12 cellular contexts compared by ENCODE assay signal in genomic region chr2:27261241-27261925, GRCh38. TPM values are rescaled to one million over a fixed set of nuclear protein-coding genes. Genes with fewer than 3 reads are reported as not detected.
DNase-seq lines count a peak whose midpoint lies in the region; ATAC-seq and TF ChIP-seq lines count a peak whose summit lies in the region.
"Had no signal": no experiment of that assay in that cellular context is flagged by ENCODE, and none has a peak within 500 bp of the region (broad histone marks: within the 10 kb centered on the region; RNA-seq: fewer than 3 reads in every experiment).

No MANE protein-coding gene starts in this region.

- 56% methylated on average over 11 of the region's 11 CpGs for WGBS in mammary epithelial cell (ENCODE audit: low coverage, missing lambda C conversion rate)
- WGBS in gastroesophageal sphincter (ENCODE audit: low coverage in 1 of 2), 2 donors: 53 to 88% methylated on average over 2 to 5 of the region's 11 CpGs
- no CpG with 5 or more reads among the region's 11 CpGs for WGBS in trophoblast cell (ENCODE audit: extremely low coverage, insufficient coverage, insufficient read length)

- H3K14ac ChIP-seq in trophoblast cell (ENCODE audit: low read length): no peak overlapping the region

- H3K9me3 Mint-ChIP-seq in MCF 10A (ENCODE audit: unreplicated experiment): no peaks in the 10 kb centered on the region
- H3K9me3 Mint-ChIP-seq in activated CD8-positive, alpha-beta T cell treated with anti-CD3 and anti-CD28 coated beads for 36 hours: no peaks in the 10 kb centered on the region
- H3K9me3 Mint-ChIP-seq in stimulated activated naive CD8-positive, alpha-beta T cell treated with anti-CD3 and anti-CD28 coated beads, Interleukin-15, amount 100 ng/mL, for 72 hours: no peaks in the 10 kb centered on the region

- H2AK5ac ChIP-seq in trophoblast cell (ENCODE audit: low read length): no peak overlapping the region

- no peak for TF ChIP-seq CTCF in MCF 10A (IDR thresholded peaks at IDR 0.05; ENCODE audit: unreplicated experiment)
- TF ChIP-seq CTCF in mammary epithelial cell (conservative IDR thresholded peaks at IDR 0.05 in 1 of 2, IDR thresholded peaks at IDR 0.05 in 1 of 2; ENCODE audit: extremely low read depth in 1 of 2, insufficient read depth in 1 of 2, low read depth in 1 of 2, low read length in 2 of 2): no peak
- TF ChIP-seq CTCF in activated CD8-positive, alpha-beta T cell treated with anti-CD3 and anti-CD28 coated beads for 36 hours (IDR thresholded peaks at IDR 0.05): no peak
- TF ChIP-seq CTCF in gastroesophageal sphincter (IDR thresholded peaks at IDR 0.05): no peak

- no peak overlapping the region for H4K91ac ChIP-seq in trophoblast cell (ENCODE audit: low read depth, low read length)

- H3K23ac ChIP-seq in trophoblast cell (ENCODE audit: low read length): no peak overlapping the region

- intact Hi-C loops in MCF 10A (cut with micrococcal nuclease) (no loop called here), mammary epithelial cell (cut with micrococcal nuclease) (loop anchor here (5.0 kb wide), 1 partner anchor 36 kb away; no protein-coding TSS in a partner anchor)
- intact Hi-C loops in activated CD8-positive, alpha-beta T cell treated with anti-CD3 and anti-CD28 coated beads for 36 hours (cut with micrococcal nuclease): no loop called here

- no peaks in the 10 kb centered on the region for H3K79me1 ChIP-seq in trophoblast cell (ENCODE audit: low read length)

- no TSS peak for BruUV-seq in MCF 10A (replicated peaks; lab: Mats Ljungman, UMichigan)
- BruUV-seq in mammary epithelial cell (replicated peaks; lab: Mats Ljungman, UMichigan): no TSS peak

- H4K12ac ChIP-seq in trophoblast cell (ENCODE audit: low read depth, low read length): no peak overlapping the region

- H3K36me3 Mint-ChIP-seq in MCF 10A (ENCODE audit: insufficient read depth, unreplicated experiment): no peaks in the 10 kb centered on the region
- no peaks in the 10 kb centered on the region for H3K36me3 Mint-ChIP-seq in activated CD8-positive, alpha-beta T cell treated with anti-CD3 and anti-CD28 coated beads for 36 hours (ENCODE audit: low read depth)

- ATAC-seq in activated CD8-positive, alpha-beta T cell treated with anti-CD3 and anti-CD28 coated beads for 36 hours: no peak
- ATAC-seq in stimulated activated naive CD8-positive, alpha-beta T cell treated with anti-CD3 and anti-CD28 coated beads, Interleukin-15, amount 100 ng/mL, for 72 hours: no peak
- no peak for ATAC-seq in gastroesophageal sphincter

- peak overlapping the region; percentile 14 for H3K4me3 Mint-ChIP-seq in MCF 10A (ENCODE audit: unreplicated experiment)
- peak overlapping the region; percentile 39 for H3K4me3 Mint-ChIP-seq in activated CD8-positive, alpha-beta T cell treated with anti-CD3 and anti-CD28 coated beads for 36 hours
- peak overlapping the region; percentile 66 to 78 for H3K4me3 Mint-ChIP-seq in stimulated activated naive CD8-positive, alpha-beta T cell treated with anti-CD3 and anti-CD28 coated beads, Interleukin-15, amount 100 ng/mL, for 72 hours

- H3K4me2 ChIP-seq in mammary epithelial cell (ENCODE audit: insufficient read depth, low read depth, low read length) (no peak overlapping the region), trophoblast cell (ENCODE audit: low read length) (no peak overlapping the region)

- POLR2A ChIA-PET in MCF 10A (lab: Yijun Ruan, JAX): no interaction called here
- POLR2A ChIA-PET in activated CD8-positive, alpha-beta T cell treated with anti-CD3 and anti-CD28 coated beads for 36 hours (lab: Charles Lee): no interaction called here

- H3K79me2 ChIP-seq in mammary epithelial cell (ENCODE audit: insufficient read depth, low read length) (no peaks in the 10 kb centered on the region), trophoblast cell (ENCODE audit: control insufficient read depth, insufficient read depth, low read length, poor library complexity) (no peaks in the 10 kb centered on the region)

- H2BK5ac ChIP-seq in trophoblast cell (ENCODE audit: low read depth, low read length, poor library complexity): no peak overlapping the region

- DNase-seq in MCF 10A (ENCODE audit: unreplicated experiment): no peak
- no peak for DNase-seq in mammary epithelial cell
- no peak for DNase-seq in activated CD8-positive, alpha-beta T cell treated with anti-CD3 and anti-CD28 coated beads for 36 hours
- no peak for DNase-seq in stimulated activated naive CD8-positive, alpha-beta T cell treated with anti-CD3 and anti-CD28 coated beads, Interleukin-15, amount 100 ng/mL, for 72 hours
- no peak for DNase-seq in trophoblast cell
- no peak for DNase-seq in SK-N-DZ (ENCODE audit: low spot score)
- DNase-seq: activated CD8-positive, alpha-beta memory T cell treated with anti-CD3 and anti-CD28 coated beads, Interleukin-2, amount 50 U/mL, for 48 hours; mucosa of descending colon; NCI-H187 had no signal

- CTCF ChIA-PET in MCF 10A (lab: Yijun Ruan, JAX) (interaction anchor here (0.7 kb wide), 1 partner anchor 423 kb away, joined by 3 read pairs; no protein-coding TSS in a partner anchor), mammary epithelial cell (lab: Charles Lee; ENCODE audit: low non-redundant PET) (no interaction called here)
- CTCF ChIA-PET in activated CD8-positive, alpha-beta T cell treated with anti-CD3 and anti-CD28 coated beads for 36 hours (lab: Charles Lee): interaction anchor here (1.0 kb wide), 1 partner anchor 18 kb away, joined by 3 read pairs; no protein-coding TSS in a partner anchor

- peaks cover 48% of the 10 kb centered on the region for H3K27me3 ChIP-seq in mammary epithelial cell (ENCODE audit: insufficient read depth, low read length)
- peaks cover 100% of the 10 kb centered on the region for H3K27me3 ChIP-seq in gastroesophageal sphincter
- H3K27me3 ChIP-seq in trophoblast cell (ENCODE audit: insufficient read depth, low read length): peaks cover 63% of the 10 kb centered on the region

- H3K36me3 ChIP-seq in mammary epithelial cell (ENCODE audit: insufficient read depth, low read length): no peaks in the 10 kb centered on the region
- no peaks in the 10 kb centered on the region for H3K36me3 ChIP-seq in gastroesophageal sphincter
- H3K36me3 ChIP-seq in trophoblast cell (ENCODE audit: control insufficient read depth in 1 of 2, insufficient read depth in 2 of 2, low read length in 2 of 2): no peaks in the 10 kb centered on the region

- in situ Hi-C loops in mammary epithelial cell (cut with MboI; ENCODE audit: low sequenced_read_pairs in 2 of 2): no loop called here

- no peak overlapping the region for H2BK120ac ChIP-seq in trophoblast cell (ENCODE audit: insufficient read depth, low read length, poor library complexity)

- no peak overlapping the region for H4K8ac ChIP-seq in trophoblast cell (ENCODE audit: low read depth, low read length)

- no peak overlapping the region for H3K18ac ChIP-seq in trophoblast cell (ENCODE audit: low read length)

- dilution Hi-C loops in mammary epithelial cell (cut with HindIII; ENCODE audit: low sequenced_read_pairs): no loop called here

- no peak overlapping the region for H2AFZ ChIP-seq in mammary epithelial cell (ENCODE audit: low read depth, low read length)
- H2AFZ ChIP-seq in trophoblast cell (ENCODE audit: insufficient read depth, low read length, poor library complexity): no peak overlapping the region

- TF ChIP-seq POLR2A in gastroesophageal sphincter (IDR thresholded peaks at IDR 0.05): no peak

- H3K9ac ChIP-seq in mammary epithelial cell (ENCODE audit: insufficient read depth, low read length): no peak overlapping the region
- H3K9ac ChIP-seq in trophoblast cell (ENCODE audit: low read length): no peak overlapping the region

- no peaks in the 10 kb centered on the region for H3K9me3 ChIP-seq in mammary epithelial cell (replicated peaks; ENCODE audit: insufficient read depth, low read length)
- H3K9me3 ChIP-seq in gastroesophageal sphincter: no peaks in the 10 kb centered on the region
- H3K9me3 ChIP-seq in trophoblast cell (ENCODE audit: insufficient read depth, low read depth, low read length): peaks cover 11% of the 10 kb centered on the region
- H3K9me3 ChIP-seq: mucosa of descending colon had no signal

- peaks cover 15% of the 10 kb centered on the region for H3K4me1 Mint-ChIP-seq in MCF 10A (ENCODE audit: insufficient read depth, unreplicated experiment)
- H3K4me1 Mint-ChIP-seq in activated CD8-positive, alpha-beta T cell treated with anti-CD3 and anti-CD28 coated beads for 36 hours (ENCODE audit: low read depth): peaks cover 24% of the 10 kb centered on the region
- peaks cover 26% of the 10 kb centered on the region for H3K4me1 Mint-ChIP-seq in stimulated activated naive CD8-positive, alpha-beta T cell treated with anti-CD3 and anti-CD28 coated beads, Interleukin-15, amount 100 ng/mL, for 72 hours

- H2BK12ac ChIP-seq in trophoblast cell (ENCODE audit: low read length): no peak overlapping the region

- H3K4me3 ChIP-seq in mammary epithelial cell (replicated peaks in 1 of 3; ENCODE audit: insufficient read depth in 1 of 3, low read depth in 2 of 3, low read length in 3 of 3) (no peak overlapping the region), iPS-11a (ENCODE audit: low read depth, low read length) (peak overlapping the region; percentile 24), gastroesophageal sphincter (peak overlapping the region in 1 of 2 donors; percentile 55), trophoblast cell (ENCODE audit: low read depth, low read length) (no peak overlapping the region)
- H3K4me3 ChIP-seq: mucosa of descending colon had no signal

- TF ChIP-seq EP300 in gastroesophageal sphincter (IDR thresholded peaks at IDR 0.05): no peak

- H3K4me1 ChIP-seq in mammary epithelial cell (ENCODE audit: insufficient read depth, low read length): peaks cover 19% of the 10 kb centered on the region
- peaks cover 0 to 42% (median 34%) of the 10 kb centered on the region in 3 donors for H3K4me1 ChIP-seq in gastroesophageal sphincter
- H3K4me1 ChIP-seq in trophoblast cell (ENCODE audit: control insufficient read depth in 1 of 2, insufficient read depth in 2 of 2, low read length in 2 of 2): peaks cover 8 to 17% of the 10 kb centered on the region in 2 experiments

- H3K27ac ChIP-seq in mammary epithelial cell (ENCODE audit: insufficient read depth, low read depth, low read length): no peak overlapping the region
- H3K27ac ChIP-seq in gastroesophageal sphincter: no peak overlapping the region
- no peak overlapping the region for H3K27ac ChIP-seq in trophoblast cell (ENCODE audit: low read depth, low read length)

- H4K20me1 ChIP-seq in mammary epithelial cell (ENCODE audit: insufficient read depth, low read length): no peaks in the 10 kb centered on the region

- peaks cover 31% of the 10 kb centered on the region for H3K27me3 Mint-ChIP-seq in MCF 10A (ENCODE audit: insufficient read depth, unreplicated experiment)
- H3K27me3 Mint-ChIP-seq in activated CD8-positive, alpha-beta T cell treated with anti-CD3 and anti-CD28 coated beads for 36 hours: peaks cover 48% of the 10 kb centered on the region
- H3K27me3 Mint-ChIP-seq in stimulated activated naive CD8-positive, alpha-beta T cell treated with anti-CD3 and anti-CD28 coated beads, Interleukin-15, amount 100 ng/mL, for 72 hours: peaks cover 56% of the 10 kb centered on the region

- H3K4ac ChIP-seq in trophoblast cell (ENCODE audit: low read depth, low read length): no peak overlapping the region

- H3K27ac Mint-ChIP-seq in MCF 10A (ENCODE audit: low read depth, unreplicated experiment): no peak overlapping the region
- no peak overlapping the region for H3K27ac Mint-ChIP-seq in activated CD8-positive, alpha-beta T cell treated with anti-CD3 and anti-CD28 coated beads for 36 hours
- no peak overlapping the region for H3K27ac Mint-ChIP-seq in stimulated activated naive CD8-positive, alpha-beta T cell treated with anti-CD3 and anti-CD28 coated beads, Interleukin-15, amount 100 ng/mL, for 72 hours

RNA-seq across cellular contexts. Expression of gene SLC30A3, which starts 1.5 kb away (rescaled TPM):
- total RNA-seq in MCF 10A (2022) (not detected in 2 replicates), mammary epithelial cell (under 1 TPM; 0.17 to 0.24 TPM), gastroesophageal sphincter (not detected)
- polyA plus RNA-seq in mammary epithelial cell: 0.09 TPM
- not detected for polyA minus RNA-seq in mammary epithelial cell
- under 1 TPM; 0.32 to 0.43 TPM for total RNA-seq in activated CD8-positive, alpha-beta T cell treated with anti-CD3 and anti-CD28 coated beads for 36 hours
- polyA plus RNA-seq in trophoblast cell (2013): 3.3 and 4.0 TPM in 2 replicates
- 1.2 and 1.9 TPM in 2 replicates for polyA plus RNA-seq in SK-N-DZ (2014; cell fraction: cytosol; rRNA removed)
- polyA plus RNA-seq in SK-N-DZ (2014; cell fraction: nucleus; rRNA removed): 3.8 and 6.4 TPM in 2 replicates

RNA-seq across cellular contexts. Expression of gene DNAJC5G, which starts 13.8 kb away (rescaled TPM):
- total RNA-seq in MCF 10A (2022) (not detected in 2 replicates), mammary epithelial cell (not detected), gastroesophageal sphincter (not detected)
- not detected for polyA plus RNA-seq in mammary epithelial cell
- not detected for polyA minus RNA-seq in mammary epithelial cell
- not detected for total RNA-seq in activated CD8-positive, alpha-beta T cell treated with anti-CD3 and anti-CD28 coated beads for 36 hours
- polyA plus RNA-seq in trophoblast cell (2013): not detected in 2 replicates
- not detected in 2 replicates for polyA plus RNA-seq in SK-N-DZ (2014; cell fraction: cytosol; rRNA removed)
- 0.18 and 1.5 TPM in 2 replicates for polyA plus RNA-seq in SK-N-DZ (2014; cell fraction: nucleus; rRNA removed)
- total RNA-seq: T-helper 1 cell treated with Interleukin-12 subunit alpha and Interleukin-12 subunit beta and Interleukin-4 antibody, amounts not matched to agents 30 ng/mL and 1 ng/mL, for 36 hours had no signal

RNA-seq across cellular contexts. Expression of gene TRIM54, which starts 20.8 kb away (rescaled TPM):
- total RNA-seq in MCF 10A (2022) (not detected in 2 replicates), mammary epithelial cell (not detected), gastroesophageal sphincter (under 1 TPM in 2 of 4 donors, not detected in 2; 0.15 to 0.31 TPM)
- not detected for polyA plus RNA-seq in mammary epithelial cell
- polyA minus RNA-seq in mammary epithelial cell: not detected
- total RNA-seq in activated CD8-positive, alpha-beta T cell treated with anti-CD3 and anti-CD28 coated beads for 36 hours: under 1 TPM; 0.16 to 0.23 TPM
- polyA plus RNA-seq in trophoblast cell (2013): 0.06 TPM in 1 of 2 replicates, not detected in the other
- not detected in 2 replicates for polyA plus RNA-seq in SK-N-DZ (2014; cell fraction: cytosol; rRNA removed)
- polyA plus RNA-seq in SK-N-DZ (2014; cell fraction: nucleus; rRNA removed): 0.41 and 0.88 TPM in 2 replicates
- total RNA-seq: T-helper 1 cell treated with Interleukin-12 subunit alpha and Interleukin-12 subunit beta and Interleukin-4 antibody, amounts not matched to agents 30 ng/mL and 1 ng/mL, for 36 hours had no signal

RNA-seq across cellular contexts. Expression of gene CAD, which starts 44.2 kb away (rescaled TPM):
- total RNA-seq in MCF 10A (2022) (59.5 and 66.5 TPM in 2 replicates), mammary epithelial cell (10 to 100 TPM; 51.7 to 68.9 TPM), gastroesophageal sphincter (10 to 100 TPM; 12.1 to 23.3 (median 16.3) TPM)
- polyA plus RNA-seq in mammary epithelial cell: 39.9 TPM
- 240 TPM for polyA minus RNA-seq in mammary epithelial cell
- total RNA-seq in activated CD8-positive, alpha-beta T cell treated with anti-CD3 and anti-CD28 coated beads for 36 hours: 100 to 1,000 TPM; 125 to 127 TPM
- 14.7 and 15.5 TPM in 2 replicates for polyA plus RNA-seq in trophoblast cell (2013)
- 13.7 and 16.1 TPM in 2 replicates for polyA plus RNA-seq in SK-N-DZ (2014; cell fraction: cytosol; rRNA removed)
- polyA plus RNA-seq in SK-N-DZ (2014; cell fraction: nucleus; rRNA removed): 48.8 and 62.5 TPM in 2 replicates

RNA-seq across cellular contexts. Expression of gene UCN, which starts 46.9 kb away (rescaled TPM):
- total RNA-seq in MCF 10A (2022) (7.9 and 9.5 TPM in 2 replicates), mammary epithelial cell (under 1 TPM; 0.33 to 0.40 TPM), gastroesophageal sphincter (1 to 10 TPM in 3 of 4 donors, under 1 TPM in 1; 0.67 to 5.0 (median 2.0) TPM)
- polyA plus RNA-seq in mammary epithelial cell: 0.23 TPM
- polyA minus RNA-seq in mammary epithelial cell: not detected
- total RNA-seq in activated CD8-positive, alpha-beta T cell treated with anti-CD3 and anti-CD28 coated beads for 36 hours: 1 to 10 TPM; 2.5 to 2.7 TPM
- 0.35 and 0.79 TPM in 2 replicates for polyA plus RNA-seq in trophoblast cell (2013)
- 2.8 and 3.0 TPM in 2 replicates for polyA plus RNA-seq in SK-N-DZ (2014; cell fraction: cytosol; rRNA removed)
- 9.2 and 16.7 TPM in 2 replicates for polyA plus RNA-seq in SK-N-DZ (2014; cell fraction: nucleus; rRNA removed)

Comparison
In these comparisons a context has a peak if more than half of its experiments do, and no peak if none do; other contexts are left out.
1. H3K4me3 Mint-ChIP-seq: peak in every context shown above with its lines; median percentile 72 in stimulated activated naive CD8-positive, alpha-beta T cell treated with anti-CD3 and anti-CD28 coated beads, Interleukin-15, amount 100 ng/mL, for 72 hours; 39 in activated CD8-positive, alpha-beta T cell treated with anti-CD3 and anti-CD28 coated beads for 36 hours; 14 in MCF 10A.